ENCODE assay signal across 9 cellular contexts in the genomic region with DNA sequence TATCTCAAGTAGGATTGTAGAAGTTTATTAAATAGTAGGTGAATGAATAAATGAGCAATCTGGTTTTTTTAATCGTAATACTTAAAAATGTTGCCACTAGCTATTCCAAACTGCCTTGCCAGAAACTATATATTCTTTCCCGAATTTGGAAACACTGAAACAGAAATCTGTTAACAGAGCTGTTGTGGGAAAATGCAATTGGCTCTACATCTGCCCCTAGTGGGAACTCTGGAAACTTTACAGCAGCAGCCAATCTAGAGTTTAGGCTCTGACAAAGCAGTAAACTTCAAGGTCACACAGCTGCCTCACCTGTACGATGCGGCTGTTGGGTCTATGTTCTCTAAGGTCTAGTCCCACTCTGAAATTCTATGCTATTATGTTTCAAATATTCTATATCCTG. TPM values are rescaled to one million over a fixed set of nuclear protein-coding genes. Genes with fewer than 3 reads are reported as not detected.
DNase-seq lines count a peak whose midpoint lies in the region; ATAC-seq and TF ChIP-seq lines count a peak whose summit lies in the region.
"Had no signal": no experiment of that assay in that cellular context is flagged by ENCODE, and none has a peak within 500 bp of the region (broad histone marks: within the 10 kb centered on the region; RNA-seq: fewer than 3 reads in every experiment).

No MANE protein-coding gene starts in this region.

- no peaks in the 10 kb centered on the region for H3K36me3 Mint-ChIP-seq in neural progenitor cell

- no peaks in the 10 kb centered on the region for H3K9me3 ChIP-seq in neural progenitor cell (ENCODE audit: low read depth)

- no peak overlapping the region for H3K27ac Mint-ChIP-seq in neural progenitor cell

- no peaks in the 10 kb centered on the region for H3K36me3 ChIP-seq in neural progenitor cell

- peak; percentile 43 for TF ChIP-seq CTCF in GM12865 (IDR thresholded peaks at IDR 0.05; ENCODE audit: insufficient read depth, low read depth, low read length, missing control alignments)
- TF ChIP-seq CTCF in choroid plexus epithelial cell (conservative IDR thresholded peaks at IDR 0.05; ENCODE audit: low read depth, low read length) = peak; percentile 71
- TF ChIP-seq CTCF in neural progenitor cell (IDR thresholded peaks at IDR 0.05) = peak; percentile 56

- H3K4me3 Mint-ChIP-seq in neural progenitor cell = no peak overlapping the region

- H4K20me1 ChIP-seq in neural progenitor cell (ENCODE audit: low read depth) = no peaks in the 10 kb centered on the region

- H3K9me3 Mint-ChIP-seq in neural progenitor cell = no peaks in the 10 kb centered on the region

- ATAC-seq in HG03460 (IDR thresholded peaks at IDR 0.05; ENCODE audit: unreplicated experiment) = no peak

- H3K4me1 Mint-ChIP-seq in neural progenitor cell = no peaks in the 10 kb centered on the region

- no peaks in the 10 kb centered on the region for H3K27me3 Mint-ChIP-seq in neural progenitor cell (ENCODE audit: insufficient read depth, low read depth)

- H3K4me2 ChIP-seq in neural progenitor cell = no peak overlapping the region

- no peak overlapping the region for H3K9ac ChIP-seq in neural progenitor cell

- H3K79me2 ChIP-seq in neural progenitor cell (ENCODE audit: low read depth) = no peaks in the 10 kb centered on the region

- H3K27ac ChIP-seq in neural progenitor cell = no peak overlapping the region
- H3K27ac ChIP-seq: skin epidermis had no signal

- no peak overlapping the region for H3K4me3 ChIP-seq in GM12865 (ENCODE audit: low read depth, low read length)
- H3K4me3 ChIP-seq in choroid plexus epithelial cell (ENCODE audit: low read depth, low read length) = no peak overlapping the region
- H3K4me3 ChIP-seq in neural progenitor cell = no peak overlapping the region
- H3K4me3 ChIP-seq: skin epidermis had no signal

- H3F3A ChIP-seq in neural progenitor cell (ENCODE audit: low read depth) = no peaks in the 10 kb centered on the region

- no peak overlapping the region for H2AFZ ChIP-seq in neural progenitor cell (replicated peaks)

- H3K4me1 ChIP-seq in neural progenitor cell = no peaks in the 10 kb centered on the region

- H3K27me3 ChIP-seq in neural progenitor cell = no peaks in the 10 kb centered on the region

- DNase-seq in GM12865 (ENCODE audit: low read depth) (peak; percentile 29), Kasumi-1 (lab: John Stamatoyannopoulos, UW) (peak; percentile 11 to 43), choroid plexus epithelial cell (ENCODE audit: low read depth) (peak; percentile 38), neural progenitor cell (ENCODE audit: low spot score) (peak; percentile 6), SIG-M5 treated with dmso at 0.1 percent for 504 hours (lab: John Stamatoyannopoulos, UW; ENCODE audit: unreplicated experiment) (no peak), NCI-H1436 treated with DMSO at 0.1 percent for 48 hours (lab: John Stamatoyannopoulos, UW) (no peak)
- DNase-seq in stimulated activated CD4-positive, alpha-beta T cell treated with anti-CD3 and anti-CD28 coated beads, Interleukin-15, amount 100 ng/mL, for 24 hours = no peak

RNA-seq across cellular contexts. Expression of gene SYNE1, which starts 41.7 kb away (rescaled TPM):
- 4.5 and 6.0 TPM in 2 replicates for total RNA-seq in neural progenitor cell (ENCODE audit: low replicate concordance)

Comparison
In these comparisons a context has a peak if more than half of its experiments do, and no peak if none do; other contexts are left out.
1. DNase-seq: peak in GM12865 (single experiment), Kasumi-1 (2 of 2), choroid plexus epithelial cell (single experiment) and neural progenitor cell (single experiment); none in SIG-M5 treated with dmso at 0.1 percent for 504 hours (single experiment), stimulated activated CD4-positive, alpha-beta T cell treated with anti-CD3 and anti-CD28 coated beads, Interleukin-15, amount 100 ng/mL, for 24 hours (single experiment) and NCI-H1436 treated with DMSO at 0.1 percent for 48 hours (single experiment).
2. Peak in every context shown above with its lines, with median percentiles within 50 percentile points of each other: CTCF ChIP-seq.